In the genomic region with DNA sequence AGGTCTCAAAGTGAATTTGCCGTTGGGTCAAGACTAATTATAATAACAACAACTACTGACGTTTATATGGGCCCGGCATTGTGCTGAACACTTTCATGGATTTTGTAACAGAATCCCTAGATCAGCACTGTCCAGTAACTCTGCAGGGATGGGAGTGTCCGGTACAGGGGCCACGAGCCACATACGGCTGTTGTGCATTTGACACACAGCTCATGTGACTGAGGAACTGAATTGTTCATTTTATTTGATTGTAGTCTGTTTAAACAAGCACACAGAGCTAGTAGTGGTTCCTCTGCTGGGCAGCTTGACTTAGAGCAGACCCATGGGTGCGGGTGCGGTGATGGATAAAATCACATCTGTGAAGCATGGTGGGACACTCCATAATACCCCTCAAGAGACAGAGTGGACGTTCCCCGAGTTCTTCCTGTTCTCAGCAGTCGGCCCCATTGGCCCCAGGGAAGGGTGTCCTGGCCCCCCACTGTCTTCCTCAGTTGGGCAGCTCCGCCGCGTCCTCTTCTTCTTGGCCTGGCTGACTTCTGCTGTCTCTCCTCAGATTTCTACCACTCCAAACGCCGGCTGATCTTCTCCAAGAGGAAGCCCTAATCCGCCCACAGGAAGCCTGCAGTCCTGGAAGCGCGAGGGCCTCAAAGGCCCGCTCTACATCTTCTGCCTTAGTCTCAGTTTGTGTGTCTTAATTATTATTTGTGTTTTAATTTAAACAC, we compare ENCODE assay signal across 20 cellular contexts. TPM values are rescaled to one million over a fixed set of nuclear protein-coding genes. Genes with fewer than 3 reads are reported as not detected.
DNase-seq lines count a peak whose midpoint lies in the region; ATAC-seq and TF ChIP-seq lines count a peak whose summit lies in the region.
"Had no signal": no experiment of that assay in that cellular context is flagged by ENCODE, and none has a peak within 500 bp of the region (broad histone marks: within the 10 kb centered on the region; RNA-seq: fewer than 3 reads in every experiment).

No MANE protein-coding gene starts in this region.

- H3K9me3 Mint-ChIP-seq in MCF 10A (ENCODE audit: unreplicated experiment) = no peaks in the 10 kb centered on the region
- H3K9me3 Mint-ChIP-seq: activated T-helper 17 cell treated with anti-CD3 and anti-CD28 coated beads, Interleukin-2, amount 50 U/mL, for 72 hours; CD8-positive, alpha-beta T cell; immature natural killer cell had no signal

- TF ChIP-seq POLR2A in breast epithelium (IDR thresholded peaks at IDR 0.05) (no peak), upper lobe of left lung (IDR thresholded peaks at IDR 0.05) (no peak)

- CTCF ChIA-PET in MCF 10A (lab: Yijun Ruan, JAX) = interaction anchor here (0.5 to 2.0 kb wide), 7 partner anchors 24 to 493 kb away, joined by 3 to 5 read pairs (median 4); no protein-coding TSS in a partner anchor

- ATAC-seq in left lung (no peak), upper lobe of left lung (ENCODE audit: low FRiP score in 2 of 2) (no peak), GM18520 (IDR thresholded peaks at IDR 0.05; ENCODE audit: unreplicated experiment) (no peak)
- ATAC-seq: A549; activated T-helper 17 cell treated with anti-CD3 and anti-CD28 coated beads, Interleukin-2, amount 50 U/mL, for 72 hours; CD8-positive, alpha-beta T cell had no signal

- intact Hi-C loops in MCF 10A (cut with micrococcal nuclease) (loop anchor here (10.0 kb wide), 1 partner anchor 261 kb away; no protein-coding TSS in a partner anchor), breast epithelium (cut with DNase I; ENCODE audit: low total_unique reads) (no loop called here), left lung (cut with DNase I) (no loop called here)

- H3K27me3 Mint-ChIP-seq in MCF 10A (ENCODE audit: insufficient read depth, unreplicated experiment) = no peaks in the 10 kb centered on the region
- H3K27me3 Mint-ChIP-seq: activated T-helper 17 cell treated with anti-CD3 and anti-CD28 coated beads, Interleukin-2, amount 50 U/mL, for 72 hours had no signal

- no peak overlapping the region for H3K4me3 ChIP-seq in breast epithelium
- no peak overlapping the region for H3K4me3 ChIP-seq in left lung
- no peak overlapping the region for H3K4me3 ChIP-seq in upper lobe of left lung
- H3K4me3 ChIP-seq: A549, heart left ventricle, prostate gland, thyroid gland had no signal

- POLR2A ChIA-PET in MCF 10A (lab: Yijun Ruan, JAX) = interaction anchor here (0.6 to 17.5 kb wide), 3 partner anchors 18 to 78 kb away, joined by 3 to 495 read pairs (median 4); no protein-coding TSS in a partner anchor

- TF ChIP-seq CTCF in MCF 10A (IDR thresholded peaks at IDR 0.05; ENCODE audit: unreplicated experiment) (no peak), breast epithelium (IDR thresholded peaks at IDR 0.05) (no peak), left lung (IDR thresholded peaks at IDR 0.05) (no peak), upper lobe of left lung (IDR thresholded peaks at IDR 0.05) (no peak)

- WGBS in upper lobe of left lung, 2 donors = 75 to 76% methylated on average over 20 of the region's 20 CpGs

- no peak overlapping the region for H3K27ac Mint-ChIP-seq in MCF 10A (ENCODE audit: low read depth, unreplicated experiment)
- H3K27ac Mint-ChIP-seq: activated T-helper 17 cell treated with anti-CD3 and anti-CD28 coated beads, Interleukin-2, amount 50 U/mL, for 72 hours; CD8-positive, alpha-beta T cell had no signal

- no TSS peak for BruUV-seq in MCF 10A (replicated peaks; lab: Mats Ljungman, UMichigan)

- H3K27ac ChIP-seq in breast epithelium (peak overlapping the region in 1 of 2 donors; percentile 5), left lung (peak overlapping the region; percentile 15 to 33), upper lobe of left lung (peak overlapping the region in 3 of 4 donors; percentile 11 to 69 (median 46))
- H3K27ac ChIP-seq: prostate gland had no signal

- H3K36me3 Mint-ChIP-seq in MCF 10A (ENCODE audit: insufficient read depth, unreplicated experiment) = peaks cover 92% of the 10 kb centered on the region
- H3K36me3 Mint-ChIP-seq: CD8-positive, alpha-beta T cell; immature natural killer cell had no signal

- H3K4me1 Mint-ChIP-seq in MCF 10A (ENCODE audit: insufficient read depth, unreplicated experiment) = peaks cover 6% of the 10 kb centered on the region

- H3K27me3 ChIP-seq in breast epithelium (no peaks in the 10 kb centered on the region), left lung (no peaks in the 10 kb centered on the region), upper lobe of left lung (no peaks in the 10 kb centered on the region)
- H3K27me3 ChIP-seq: heart left ventricle, thyroid gland had no signal

- H3K4me1 ChIP-seq in breast epithelium (peaks cover 5 to 13% of the 10 kb centered on the region in 2 donors), left lung (peaks cover 21 to 61% of the 10 kb centered on the region in 2 donors), upper lobe of left lung (peaks cover 35 to 42% (median 38%) of the 10 kb centered on the region in 4 donors)
- H3K4me1 ChIP-seq: prostate gland had no signal

- DNase-seq in MCF 10A (ENCODE audit: unreplicated experiment) = no peak
- DNase-seq in breast epithelium (ENCODE audit: low spot score in 2 of 2) = no peak
- DNase-seq in LoVo (ENCODE audit: low spot score) = peak; percentile 24
- no peak for DNase-seq in left lung
- no peak for DNase-seq in upper lobe of left lung
- DNase-seq in Ammon's horn (ENCODE audit: low spot score) = no peak
- DNase-seq in SKM-1 treated with dmso at 0.1 percent for 144 hours (lab: John Stamatoyannopoulos, UW; ENCODE audit: unreplicated experiment) = no peak
- DNase-seq: CD8-positive, alpha-beta T cell; heart left ventricle; immature natural killer cell; NCI-H187 treated with DMSO at 0.1 percent for 48 hours; RPMI8226; stimulated activated CD4-positive, alpha-beta T cell treated with anti-CD3 and anti-CD28 coated beads, Interleukin-12 subunit alpha, Interleukin-12 subunit beta, amount 100 ng/mL, for 4 hours; thyroid gland had no signal

- TF ChIP-seq EP300 in upper lobe of left lung (IDR thresholded peaks at IDR 0.05) = no peak

- no peaks in the 10 kb centered on the region for H3K9me3 ChIP-seq in breast epithelium
- H3K9me3 ChIP-seq in left lung = no peaks in the 10 kb centered on the region
- no peaks in the 10 kb centered on the region for H3K9me3 ChIP-seq in upper lobe of left lung
- H3K9me3 ChIP-seq: A549, heart left ventricle, prostate gland, thyroid gland had no signal

- H3K4me3 Mint-ChIP-seq in MCF 10A (ENCODE audit: unreplicated experiment) = peak overlapping the region; percentile 25
- H3K4me3 Mint-ChIP-seq: activated T-helper 17 cell treated with anti-CD3 and anti-CD28 coated beads, Interleukin-2, amount 50 U/mL, for 72 hours; CD8-positive, alpha-beta T cell; immature natural killer cell had no signal

- H3K36me3 ChIP-seq in breast epithelium (peaks cover 7% of the 10 kb centered on the region), left lung (peaks cover 0 to 51% of the 10 kb centered on the region in 2 donors), upper lobe of left lung (peaks cover 19 to 57% (median 38%) of the 10 kb centered on the region in 4 donors)

RNA-seq across cellular contexts. Expression of gene CDKN1A, which starts 6.8 kb away (rescaled TPM):
- total RNA-seq in MCF 10A (2022) = 407 and 489 TPM in 2 replicates
- total RNA-seq in breast epithelium = 100 to 1,000 TPM; 125 to 144 (median 143) TPM
- 100 to 1,000 TPM in 1 of 2 donors, 10 to 100 TPM in 1; 66.9 to 240 TPM for total RNA-seq in left lung
- total RNA-seq in upper lobe of left lung = 100 to 1,000 TPM in 4 of 6 donors, 10 to 100 TPM in 2; 61.8 to 186 (median 127) TPM

RNA-seq across cellular contexts. Expression of gene RAB44, which starts 12.3 kb away (rescaled TPM):
- 0.09 TPM in 1 of 2 replicates, not detected in the other for total RNA-seq in MCF 10A (2022)
- total RNA-seq in breast epithelium = 1 to 10 TPM in 1 of 3 donors, under 1 TPM in 2; under 0.01 to 1.9 (median 0.29) TPM
- under 1 TPM; 0.26 to 0.37 TPM for total RNA-seq in left lung
- total RNA-seq in upper lobe of left lung = 1 to 10 TPM in 3 of 6 donors, under 1 TPM in 3; 0.20 to 3.1 (median 1.2) TPM
- total RNA-seq: activated CD8-positive, alpha-beta memory T cell treated with anti-CD3 and anti-CD28 coated beads for 36 hours; NCI-H460 had no signal
